In genomic region chr16:525520-526180, GRCh38 we compare ENCODE assay signal across 8 cellular contexts. TPM values are rescaled to one million over a fixed set of nuclear protein-coding genes. Genes with fewer than 3 reads are reported as not detected.
DNase-seq lines count a peak whose midpoint lies in the region; ATAC-seq, FAIRE-seq and TF ChIP-seq lines count a peak whose summit lies in the region.

No MANE protein-coding gene starts in this region.

- DNase-seq in EH (ENCODE audit: low read depth) (peak; percentile 92), LoVo (ENCODE audit: low spot score) (peak; percentile 58), epithelial cell of prostate (ENCODE audit: low read depth, low spot score) (peak; percentile 81), pancreas (peak in 4 of 6 donors; percentile 41 to 81 (median 66)), urothelium cell line (ENCODE audit: low spot score) (peak; percentile 65), D721Med (ENCODE audit: insufficient read length, low spot score) (no peak)
- DNase-seq in activated CD8-positive, alpha-beta memory T cell treated with anti-CD3 and anti-CD28 coated beads for 4 hours (ENCODE audit: low read depth in 2 of 2) = peak; percentile 43 to 65

- ATAC-seq in pancreas (no peak), GM18861 (IDR thresholded peaks at IDR 0.05; ENCODE audit: unreplicated experiment) (no peak)

- peak overlapping the region in 2 of 4 donors; percentile 78 to 85 for H3K4me3 ChIP-seq in pancreas

- no peaks in the 10 kb centered on the region for H3K9me3 ChIP-seq in pancreas

- peaks cover 0 to 3% (median under 1%) of the 10 kb centered on the region in 3 donors for H3K36me3 ChIP-seq in pancreas

- H3K27ac ChIP-seq in epithelial cell of prostate = peak overlapping the region; percentile 95
- H3K27ac ChIP-seq in pancreas = peak overlapping the region in 3 of 4 donors; percentile 97 to 98 (median 97)

- intact Hi-C loops in pancreas (cut with DNase I) = no loop called here

- WGBS in pancreas, 2 donors = 71 to 76% methylated on average over 13 of the region's 13 CpGs

- no peak for TF ChIP-seq CTCF in pancreas (IDR thresholded peaks at IDR 0.05)
- no peak for TF ChIP-seq CTCF in D721Med (IDR thresholded peaks at IDR 0.05; ENCODE audit: insufficient read depth, missing control alignments)

- H3K4me1 ChIP-seq in pancreas = peaks cover 12 to 19% (median 16%) of the 10 kb centered on the region in 3 donors

- H3K27me3 ChIP-seq in pancreas = no peaks in the 10 kb centered on the region

- FAIRE-seq in pancreas (lab: Jason Lieb, UNC) = no peak
- FAIRE-seq in urothelium cell line (lab: Jason Lieb, UNC) = no peak
- FAIRE-seq in D721Med (lab: Jason Lieb, UNC) = no peak

RNA-seq across cellular contexts. Expression of gene CAPN15, which starts 1.9 kb away (rescaled TPM):
- total RNA-seq in pancreas = 10 to 100 TPM; 25.4 to 53.6 (median 37.2) TPM
- polyA plus RNA-seq in pancreas = 10 to 100 TPM; 48.3 to 75.7 TPM

RNA-seq across cellular contexts. Expression of gene PRR35, which starts 34.5 kb away (rescaled TPM):
- total RNA-seq in pancreas = 1 to 10 TPM in 1 of 6 donors, under 1 TPM in 5; 0.09 to 1.0 (median 0.70) TPM
- polyA plus RNA-seq in pancreas = under 1 TPM; 0.38 to 0.72 TPM

RNA-seq across cellular contexts. Expression of gene NHLRC4, which starts 41.2 kb away (rescaled TPM):
- total RNA-seq in pancreas = under 1 TPM in 4 of 6 donors, not detected in 2; 0.08 to 0.28 (median 0.14) TPM
- polyA plus RNA-seq in pancreas = under 1 TPM; 0.05 to 0.27 TPM

RNA-seq across cellular contexts. Expression of gene PIGQ, which starts 44.1 kb away (rescaled TPM):
- total RNA-seq in pancreas = 10 to 100 TPM; 29.7 to 48.4 (median 40.0) TPM
- 100 to 1,000 TPM in 1 of 2 donors, 10 to 100 TPM in 1; 79.5 to 165 TPM for polyA plus RNA-seq in pancreas
